In the genomic region with DNA sequence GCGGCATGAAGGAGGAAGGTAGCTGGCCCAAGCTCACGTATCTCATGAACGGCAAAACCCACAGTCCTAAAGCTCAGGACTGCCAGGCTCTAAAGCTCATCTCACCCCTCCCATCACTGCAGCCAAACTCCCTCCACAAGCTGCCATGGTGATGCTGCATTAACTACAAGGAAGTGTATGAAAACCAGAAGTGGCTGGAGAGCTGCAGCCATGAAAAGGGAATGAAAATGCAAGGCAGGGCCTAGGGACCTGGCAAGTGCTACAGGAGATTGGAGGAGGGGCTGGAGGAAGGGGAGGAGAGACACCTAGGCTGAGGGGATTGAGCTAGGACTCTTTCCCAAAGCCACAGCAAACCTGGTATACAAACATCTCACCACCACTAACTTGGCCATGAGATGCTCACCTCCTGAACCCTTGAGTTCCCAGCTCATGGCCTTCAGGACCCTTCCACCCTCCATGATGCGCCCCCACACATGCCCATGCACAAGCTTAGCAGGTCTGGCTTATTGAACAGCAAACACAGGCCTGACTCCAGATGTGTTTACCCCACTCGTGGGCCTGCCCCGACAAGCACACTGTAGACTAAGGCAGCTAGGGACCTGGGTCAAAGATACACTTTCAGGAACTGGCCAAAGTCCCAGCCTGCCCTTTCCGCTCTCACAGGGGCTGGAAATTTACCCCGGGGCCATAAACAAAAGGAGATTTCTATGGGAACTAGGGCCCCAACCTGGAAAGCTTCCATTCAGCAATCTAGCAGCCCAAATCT, we compare ENCODE assay signal across 12 cellular contexts. TPM values are rescaled to one million over a fixed set of nuclear protein-coding genes. Genes with fewer than 3 reads are reported as not detected.
DNase-seq lines count a peak whose midpoint lies in the region; ATAC-seq, FAIRE-seq and TF ChIP-seq lines count a peak whose summit lies in the region.
"Had no signal": no experiment of that assay in that cellular context is flagged by ENCODE, and none has a peak within 500 bp of the region (broad histone marks: within the 10 kb centered on the region; RNA-seq: fewer than 3 reads in every experiment).

No MANE protein-coding gene starts in this region.

- H3K27me3 ChIP-seq in left ventricle myocardium inferior (ENCODE audit: low read depth), result no peaks in the 10 kb centered on the region
- no peaks in the 10 kb centered on the region for H3K27me3 ChIP-seq in muscle layer of colon (ENCODE audit: control insufficient read depth in 1 of 2, insufficient read depth in 2 of 2, low read length in 2 of 2)
- no peaks in the 10 kb centered on the region for H3K27me3 ChIP-seq in uterus
- H3K27me3 ChIP-seq: BLaER1 had no signal

- H3K9ac ChIP-seq in muscle layer of colon (ENCODE audit: low read length), result no peak overlapping the region
- H3K9ac ChIP-seq: BLaER1 had no signal

- no peak for TF ChIP-seq CTCF in left ventricle myocardium inferior (IDR thresholded peaks at IDR 0.05; ENCODE audit: borderline replicate concordance)
- TF ChIP-seq CTCF in coronary artery (IDR thresholded peaks at IDR 0.05), result no peak
- TF ChIP-seq CTCF in uterus (IDR thresholded peaks at IDR 0.05), result no peak

- H3K4me3 ChIP-seq in left ventricle myocardium inferior (no peak overlapping the region), coronary artery (no peak overlapping the region), muscle layer of colon (ENCODE audit: low read depth in 1 of 2, low read length in 2 of 2) (no peak overlapping the region), uterus (no peak overlapping the region)
- H3K4me3 ChIP-seq: BLaER1 had no signal

- no peak for TF ChIP-seq POLR2A in uterus (IDR thresholded peaks at IDR 0.05)

- FAIRE-seq in frontal cortex (lab: Jason Lieb, UNC), result no peak

- H3K27ac ChIP-seq in left ventricle myocardium inferior (replicated peaks) (peak overlapping the region; percentile 73), coronary artery (peak overlapping the region; percentile 79 to 93), muscle layer of colon (ENCODE audit: low read depth, low read length) (peak overlapping the region; percentile 37), uterus (peak overlapping the region; percentile 88 to 93)
- H3K27ac ChIP-seq: BLaER1 had no signal

- intact Hi-C loops in left ventricle myocardium inferior (cut with micrococcal nuclease) (no loop called here), left cardiac atrium (cut with DNase I) (no loop called here), uterus (cut with DNase I; ENCODE audit: low total_unique reads) (no loop called here)

- DNase-seq in left ventricle myocardium inferior (no peak), left cardiac atrium (no peak), coronary artery (ENCODE audit: low spot score) (no peak), uterus (no peak), frontal cortex (ENCODE audit: low spot score in 2 of 2) (no peak)
- DNase-seq: activated naive CD4-positive, alpha-beta T cell treated with anti-CD3 and anti-CD28 coated beads, Interleukin-2, amount 50 U/mL, for 16 hours; H7; NCI-H1417 treated with DMSO at 0.1 percent for 48 hours had no signal

- H3K9me3 ChIP-seq in left ventricle myocardium inferior (replicated peaks) (no peaks in the 10 kb centered on the region), muscle layer of colon (ENCODE audit: low read length) (no peaks in the 10 kb centered on the region), uterus (no peaks in the 10 kb centered on the region)
- H3K9me3 ChIP-seq: BLaER1 had no signal

- H3K36me3 ChIP-seq in left ventricle myocardium inferior (no peaks in the 10 kb centered on the region), muscle layer of colon (ENCODE audit: insufficient read depth, low read length) (no peaks in the 10 kb centered on the region), uterus (no peaks in the 10 kb centered on the region)
- H3K36me3 ChIP-seq: BLaER1 had no signal

- ATAC-seq in left cardiac atrium (no peak), HG03097 (IDR thresholded peaks at IDR 0.05; ENCODE audit: low FRiP score, unreplicated experiment) (no peak), HG02852 (IDR thresholded peaks at IDR 0.05; ENCODE audit: unreplicated experiment) (no peak)

- peaks cover 64% of the 10 kb centered on the region for H3K4me1 ChIP-seq in left ventricle myocardium inferior
- H3K4me1 ChIP-seq in muscle layer of colon (ENCODE audit: insufficient read depth, low read length), result peaks cover 72% of the 10 kb centered on the region
- H3K4me1 ChIP-seq in uterus, result peaks cover 0 to 7% of the 10 kb centered on the region in 2 donors

RNA-seq across cellular contexts. Expression of gene LTBP2, which starts 42.0 kb away (rescaled TPM):
- total RNA-seq in left ventricle myocardium inferior, result 26.5 TPM
- total RNA-seq in left cardiac atrium, result 10 to 100 TPM; 25.4 to 43.3 TPM
- 10 to 100 TPM; 18.8 to 70.6 (median 35.1) TPM for total RNA-seq in uterus
- 1.2 TPM for total RNA-seq in frontal cortex

Comparison
In these comparisons a context has a peak if more than half of its experiments do, and no peak if none do; other contexts are left out.
1. H3K27ac ChIP-seq: peak in every context shown above with its lines; median percentile 90 in uterus; 86 in coronary artery; 73 in left ventricle myocardium inferior; 37 in muscle layer of colon.